Comparison of ENCODE assay signal across 1 cellular context in genomic region chr13:113546571-113547247, GRCh38.
TF ChIP-seq lines count a peak whose summit lies in the region.

No MANE protein-coding gene starts in this region.

TF ChIP-seq in WTC11, 78 proteins besides CTCF, POLR2A, EP300 and RAD21 (continued from another document):
- TF ChIP-seq ZBTB43 (CRISPR knock-in tag; IDR thresholded peaks at IDR 0.05) (no peak), PRDM15 (CRISPR knock-in tag; IDR thresholded peaks at IDR 0.05) (no peak), TCF7 (CRISPR knock-in tag; IDR thresholded peaks at IDR 0.05; ENCODE audit: low read depth) (no peak), ESRRA (CRISPR knock-in tag; IDR thresholded peaks at IDR 0.05; ENCODE audit: borderline replicate concordance) (no peak), ELF4 (CRISPR knock-in tag; IDR thresholded peaks at IDR 0.05; ENCODE audit: low read depth) (no peak), ZSCAN18 (CRISPR knock-in tag; IDR thresholded peaks at IDR 0.05) (no peak)
